ENCODE assay signal across 16 cellular contexts in the genomic region with DNA sequence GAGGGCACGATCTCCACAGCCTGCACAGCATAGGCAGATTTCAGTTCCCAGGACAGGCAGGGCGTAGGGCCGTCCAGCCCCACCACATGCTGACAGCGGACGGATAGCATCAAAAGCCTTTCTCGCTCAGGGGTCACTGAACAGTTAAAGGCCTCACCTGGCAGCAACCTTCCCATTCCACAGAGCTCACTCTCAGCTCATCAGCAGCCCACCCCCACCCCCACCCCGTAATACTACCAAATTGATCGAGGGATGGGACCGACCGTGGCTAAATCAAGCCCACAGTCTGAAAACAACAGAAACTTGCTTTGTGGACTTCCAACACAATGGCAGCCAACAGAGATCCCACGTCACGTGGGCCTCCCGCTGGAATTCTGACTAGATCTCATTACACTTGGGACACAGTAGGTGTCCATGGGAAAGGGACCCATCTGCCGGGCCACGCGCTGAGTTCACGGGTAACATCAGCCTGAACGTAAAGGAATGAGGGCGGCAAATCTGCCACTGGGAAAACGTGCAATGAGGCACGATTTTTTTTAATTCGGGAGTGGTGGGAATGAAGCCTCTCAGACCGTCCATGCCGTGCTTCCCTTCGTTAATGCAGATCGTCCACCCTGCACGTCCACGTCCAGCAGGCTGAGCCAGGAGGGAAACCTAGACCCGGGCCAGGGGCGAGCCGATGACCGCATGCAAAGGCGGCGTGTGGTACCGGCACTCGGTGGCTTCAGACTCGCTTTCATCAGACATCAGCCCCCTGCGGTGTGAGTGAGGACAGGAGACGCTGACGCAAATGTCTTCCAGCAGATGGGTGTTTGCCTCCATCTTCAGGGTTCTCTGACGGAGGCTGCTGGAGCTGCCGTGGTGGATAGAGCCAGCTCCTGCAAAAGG.
DNase-seq lines count a peak whose midpoint lies in the region; ATAC-seq and TF ChIP-seq lines count a peak whose summit lies in the region.
"Had no signal": no experiment of that assay in that cellular context is flagged by ENCODE, and none has a peak within 500 bp of the region (broad histone marks: within the 10 kb centered on the region; RNA-seq: fewer than 3 reads in every experiment).

No MANE protein-coding gene starts in this region.

- no peak overlapping the region for H3K27ac ChIP-seq in dorsolateral prefrontal cortex
- H3K27ac ChIP-seq: C4-2B had no signal

- H3K27ac Mint-ChIP-seq in IgD-negative memory B cell (peak overlapping the region in 2 of 3 donors; percentile 78 to 95), nephron progenitor cell (peak overlapping the region; percentile 78)
- H3K27ac Mint-ChIP-seq: mesothelial cell of epicardium had no signal

- H3K4me1 ChIP-seq in BE2C, result no peaks in the 10 kb centered on the region

- ATAC-seq in GM19351 (IDR thresholded peaks at IDR 0.05; ENCODE audit: unreplicated experiment), result no peak

- peaks cover 0 to 13% (median 12%) of the 10 kb centered on the region in 3 donors for H3K4me1 Mint-ChIP-seq in IgD-negative memory B cell
- H3K4me1 Mint-ChIP-seq in nephron progenitor cell, result peaks cover 23% of the 10 kb centered on the region
- H3K4me1 Mint-ChIP-seq: mesothelial cell of epicardium had no signal

- H3K4me3 Mint-ChIP-seq in IgD-negative memory B cell, result peak overlapping the region in 2 of 4 donors; percentile 70 to 75
- no peak overlapping the region for H3K4me3 Mint-ChIP-seq in nephron progenitor cell
- H3K4me3 Mint-ChIP-seq: mesothelial cell of epicardium had no signal

- no peaks in the 10 kb centered on the region for H3K9me3 Mint-ChIP-seq in IgD-negative memory B cell
- no peaks in the 10 kb centered on the region for H3K9me3 Mint-ChIP-seq in nephron progenitor cell
- H3K9me3 Mint-ChIP-seq: mesothelial cell of epicardium; stimulated activated naive B cell treated with anti-CD40 and anti-IgM and Interleukin-4, amounts not matched to agents 10 μg/mL and 1 μg/mL and 100 μg/mL, for 72 hours had no signal

- no peaks in the 10 kb centered on the region for H3K27me3 ChIP-seq in BE2C
- no peaks in the 10 kb centered on the region for H3K27me3 ChIP-seq in dorsolateral prefrontal cortex
- H3K27me3 ChIP-seq: esophagus squamous epithelium had no signal

- peaks cover 5% of the 10 kb centered on the region for H3K36me3 Mint-ChIP-seq in IgD-negative memory B cell
- H3K36me3 Mint-ChIP-seq in nephron progenitor cell (ENCODE audit: low read depth), result peaks cover 55% of the 10 kb centered on the region

- H3K4me3 ChIP-seq in BE2C (ENCODE audit: low read depth, low read length), result no peak overlapping the region
- no peak overlapping the region for H3K4me3 ChIP-seq in dorsolateral prefrontal cortex
- H3K4me3 ChIP-seq: esophagus squamous epithelium had no signal

- peaks cover 7% of the 10 kb centered on the region for H3K36me3 ChIP-seq in BE2C

- DNase-seq in BE2C, result peak; percentile 5
- DNase-seq in dorsolateral prefrontal cortex, result peak in 6 of 10 donors; percentile 3 to 38 (median 20)
- DNase-seq in nephron progenitor cell, result peak; percentile 5
- no peak for DNase-seq in kidney tubule cell (ENCODE audit: low spot score)
- DNase-seq in stimulated activated CD4-positive, alpha-beta T cell treated with anti-CD3 and anti-CD28 coated beads, Interleukin-15, amount 100 ng/mL, for 24 hours, result no peak
- no peak for DNase-seq in LoVo (ENCODE audit: low spot score)
- DNase-seq: activated effector memory CD4-positive, alpha-beta T cell treated with Interleukin-2 at 50 U/mL for 16 hours; caudate nucleus; esophagus squamous epithelium; HCEC 1CT; stimulated activated CD4-positive, alpha-beta T cell treated with anti-CD3 and anti-CD28 coated beads, Interleukin-2, amount 100 ng/mL, for 48 hours; stimulated activated naive B cell treated with anti-CD40 and anti-IgM and Interleukin-4, amounts not matched to agents 10 μg/mL and 1 μg/mL and 100 μg/mL, for 72 hours had no signal

- no peaks in the 10 kb centered on the region for H3K9me3 ChIP-seq in BE2C
- H3K9me3 ChIP-seq: esophagus squamous epithelium had no signal

- TF ChIP-seq CTCF in BE2C (IDR thresholded peaks at IDR 0.05; ENCODE audit: low read depth, low read length) (no peak), dorsolateral prefrontal cortex (IDR thresholded peaks at IDR 0.05 in 54 of 56, conservative IDR thresholded peaks at IDR 0.05 in 2 of 56; ENCODE audit: low read depth in 1 of 56, partially characterized antibody in 56 of 56) (no peak), nephron progenitor cell (IDR thresholded peaks at IDR 0.05) (no peak)

- intact Hi-C loops in dorsolateral prefrontal cortex (cut with DNase I), result no loop called here

- H3K27me3 Mint-ChIP-seq in IgD-negative memory B cell, result peaks cover 3% of the 10 kb centered on the region
- H3K27me3 Mint-ChIP-seq in nephron progenitor cell (ENCODE audit: low read depth, poor library complexity), result peaks cover 6% of the 10 kb centered on the region

Comparison
In these comparisons a context has a peak if more than half of its experiments do, and no peak if none do; other contexts are left out.
1. DNase-seq: peak in BE2C (single experiment), dorsolateral prefrontal cortex (6 of 10) and nephron progenitor cell (single experiment); none in kidney tubule cell (single experiment), stimulated activated CD4-positive, alpha-beta T cell treated with anti-CD3 and anti-CD28 coated beads, Interleukin-15, amount 100 ng/mL, for 24 hours (single experiment) and LoVo (single experiment).